In the genomic region with DNA sequence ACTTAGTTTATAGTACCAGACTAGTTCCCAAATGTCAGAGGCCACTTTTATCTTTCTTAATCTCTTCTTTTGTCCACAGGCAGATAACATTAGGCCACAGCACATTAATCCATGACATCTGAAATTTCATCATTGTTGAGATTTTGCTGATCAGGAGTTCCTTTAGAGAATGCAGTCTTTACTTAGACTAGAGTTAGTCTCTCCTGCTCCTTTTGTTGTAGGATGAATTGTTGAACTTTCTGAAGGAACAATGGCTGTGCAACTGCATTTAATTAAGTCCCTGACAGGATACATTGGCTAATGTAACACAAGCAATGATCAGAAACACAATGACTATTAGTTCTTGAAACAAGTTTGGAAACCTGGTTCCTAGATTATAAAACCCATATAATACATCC, we compare ENCODE assay signal across 21 cellular contexts.
"Had no signal": no experiment of that assay in that cellular context is flagged by ENCODE, and none has a peak within 500 bp of the region (broad histone marks: within the 10 kb centered on the region; RNA-seq: fewer than 3 reads in every experiment).

No MANE protein-coding gene starts in this region.

- H3K9me3 ChIP-seq: esophagus squamous epithelium, gastrocnemius medialis, lower lobe of right lung had no signal

- H3K4me1 ChIP-seq: esophagus squamous epithelium, left lung, lower lobe of right lung had no signal

- DNase-seq: dermis blood vessel endothelial cell; dorsolateral prefrontal cortex; effector CD4-positive, alpha-beta T cell; effector memory CD4-positive, alpha-beta T cell; esophagus squamous epithelium; foreskin fibroblast; foreskin melanocyte; gastrocnemius medialis; glutamatergic neuron; head of caudate nucleus; heart right ventricle; hippocampal formation; left cardiac atrium; left lung; left ventricle myocardium superior; lower lobe of right lung; midbrain had no signal

- H3K27ac ChIP-seq: coronary artery, dorsolateral prefrontal cortex, esophagus squamous epithelium, gastrocnemius medialis, heart right ventricle, left lung, lower lobe of right lung had no signal

- H3K4me3 ChIP-seq: coronary artery, dorsolateral prefrontal cortex, esophagus squamous epithelium, gastrocnemius medialis, heart right ventricle, left lung, lower lobe of right lung had no signal

- H3K36me3 ChIP-seq: esophagus squamous epithelium, gastrocnemius medialis, heart right ventricle, left lung, lower lobe of right lung had no signal

- FAIRE-seq: endothelial cell of umbilical vein, islet of Langerhans, keratinocyte had no signal

- H3K27me3 ChIP-seq: dorsolateral prefrontal cortex, esophagus squamous epithelium, gastrocnemius medialis, heart right ventricle, left lung had no signal
